ENCODE assay signal across 27 cellular contexts in the genomic region with DNA sequence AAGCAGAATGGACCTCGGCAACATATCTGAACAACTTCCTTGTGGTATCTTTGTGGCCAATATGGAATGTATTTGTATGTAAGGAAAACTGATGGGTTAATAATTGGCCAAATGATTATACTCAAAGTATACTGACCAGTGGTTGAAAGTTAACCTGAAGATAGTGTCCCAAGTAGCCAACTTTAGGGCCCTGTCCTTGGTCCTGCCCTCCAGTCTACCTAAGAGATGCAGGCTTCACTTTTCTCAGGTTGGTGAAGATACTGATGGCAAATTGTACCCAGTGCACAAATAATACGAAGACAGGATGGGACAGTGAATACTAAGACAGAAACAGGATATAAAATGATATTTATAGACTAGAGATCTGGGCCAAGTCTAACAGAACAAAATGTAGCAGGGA.
DNase-seq lines count a peak whose midpoint lies in the region; ATAC-seq and TF ChIP-seq lines count a peak whose summit lies in the region.
"Had no signal": no experiment of that assay in that cellular context is flagged by ENCODE, and none has a peak within 500 bp of the region (broad histone marks: within the 10 kb centered on the region; RNA-seq: fewer than 3 reads in every experiment).

No MANE protein-coding gene starts in this region.

- ATAC-seq in Right ventricle myocardium inferior, result peak; percentile 20
- ATAC-seq in Right ventricle myocardium superior (ENCODE audit: poor library complexity), result no peak
- ATAC-seq in body of pancreas, result no peak
- no peak for ATAC-seq in activated naive CD4-positive, alpha-beta T cell treated with anti-CD3 and anti-CD28 coated beads, Interleukin-2, amount 50 U/mL, for 72 hours
- ATAC-seq: Panc1 had no signal

- no peak overlapping the region for H3K27ac ChIP-seq in body of pancreas
- H3K27ac ChIP-seq: 22Rv1; BLaER1 treated with 17β-estradiol and CSF1 and Interleukin-3, amounts not matched to agents 10 nM and 100 nM; GM23248; KMS-11; RWPE1; SK-N-MC had no signal

- peaks cover 0 to 3% of the 10 kb centered on the region in 2 donors for H3K9me3 Mint-ChIP-seq in activated naive CD4-positive, alpha-beta T cell treated with anti-CD3 and anti-CD28 coated beads, Interleukin-2, amount 50 U/mL, for 72 hours
- H3K9me3 Mint-ChIP-seq: H9 had no signal

- H3K4me3 ChIP-seq in body of pancreas, result no peak overlapping the region
- H3K4me3 ChIP-seq: BLaER1 treated with 17β-estradiol and CSF1 and Interleukin-3, amounts not matched to agents 10 nM and 100 nM; GM23248; SK-N-MC had no signal

- H3K27me3 ChIP-seq in body of pancreas, result no peaks in the 10 kb centered on the region
- H3K27me3 ChIP-seq: BLaER1 treated with 17β-estradiol and CSF1 and Interleukin-3, amounts not matched to agents 10 nM and 100 nM had no signal

- no peaks in the 10 kb centered on the region for H3K36me3 ChIP-seq in body of pancreas (replicated peaks in 1 of 2; ENCODE audit: insufficient read depth in 1 of 2, low read depth in 2 of 2)
- H3K36me3 ChIP-seq: BLaER1 treated with 17β-estradiol and CSF1 and Interleukin-3, amounts not matched to agents 10 nM and 100 nM had no signal

- TF ChIP-seq CTCF in body of pancreas (IDR thresholded peaks at IDR 0.05), result no peak

- 35 to 46% methylated on average over 2 of the region's 2 CpGs for WGBS in body of pancreas, 2 donors

- no peaks in the 10 kb centered on the region for H3K36me3 Mint-ChIP-seq in activated naive CD4-positive, alpha-beta T cell treated with anti-CD3 and anti-CD28 coated beads, Interleukin-2, amount 50 U/mL, for 72 hours

- DNase-seq in Right ventricle myocardium inferior (ENCODE audit: missing footprints), result no peak
- no peak for DNase-seq in Right ventricle myocardium superior
- peak; percentile 15 for DNase-seq in astrocyte of the hippocampus (ENCODE audit: low read depth, low spot score)
- peak; percentile 27 for DNase-seq in iPS-NIHi7 (ENCODE audit: extremely low spot score)
- DNase-seq in renal cortical epithelial cell (ENCODE audit: low read depth), result peak; percentile 19
- no peak for DNase-seq in body of pancreas
- DNase-seq in activated naive CD4-positive, alpha-beta T cell treated with anti-CD3 and anti-CD28 coated beads, Interleukin-2, amount 50 U/mL, for 72 hours (ENCODE audit: low spot score in 2 of 2), result no peak
- DNase-seq in EL, result no peak
- DNase-seq: AML-193; CD4-positive, alpha-beta T cell; COR-L47; DMS53; GM23248; H9; IMR-90; MM.1S; NCI-H1694; NCI-H2029 treated with DMSO at 0.1 percent for 48 hours; NCI-H2227 treated with DMSO at 0.1 percent for 48 hours; NCI-H526 treated with DMSO at 0.1 percent for 48 hours; SIG-M5 had no signal

- no peak for TF ChIP-seq POLR2A in body of pancreas (IDR thresholded peaks at IDR 0.05)

- intact Hi-C loops in Right ventricle myocardium inferior (cut with DNase I) (no loop called here), Right ventricle myocardium superior (cut with DNase I) (no loop called here), body of pancreas (cut with DNase I) (no loop called here)

- no peaks in the 10 kb centered on the region for H3K9me3 ChIP-seq in body of pancreas
- H3K9me3 ChIP-seq: BLaER1 treated with 17β-estradiol and CSF1 and Interleukin-3, amounts not matched to agents 10 nM and 100 nM had no signal

- no peak overlapping the region for H3K27ac Mint-ChIP-seq in activated naive CD4-positive, alpha-beta T cell treated with anti-CD3 and anti-CD28 coated beads, Interleukin-2, amount 50 U/mL, for 72 hours
- H3K27ac Mint-ChIP-seq: CD4-positive, alpha-beta T cell; H9 had no signal

- no peaks in the 10 kb centered on the region for H3K4me1 ChIP-seq in body of pancreas
- H3K4me1 ChIP-seq: BLaER1 treated with 17β-estradiol and CSF1 and Interleukin-3, amounts not matched to agents 10 nM and 100 nM had no signal

Comparison
In these comparisons a context has a peak if more than half of its experiments do, and no peak if none do; other contexts are left out.
1. DNase-seq: peak in astrocyte of the hippocampus (single experiment), iPS-NIHi7 (single experiment) and renal cortical epithelial cell (single experiment); none in Right ventricle myocardium inferior (single experiment), Right ventricle myocardium superior (single experiment), body of pancreas (0 of 4), activated naive CD4-positive, alpha-beta T cell treated with anti-CD3 and anti-CD28 coated beads, Interleukin-2, amount 50 U/mL, for 72 hours (0 of 2) and EL (single experiment).